Comparison of ENCODE assay signal across 1 cellular context in the genomic region with DNA sequence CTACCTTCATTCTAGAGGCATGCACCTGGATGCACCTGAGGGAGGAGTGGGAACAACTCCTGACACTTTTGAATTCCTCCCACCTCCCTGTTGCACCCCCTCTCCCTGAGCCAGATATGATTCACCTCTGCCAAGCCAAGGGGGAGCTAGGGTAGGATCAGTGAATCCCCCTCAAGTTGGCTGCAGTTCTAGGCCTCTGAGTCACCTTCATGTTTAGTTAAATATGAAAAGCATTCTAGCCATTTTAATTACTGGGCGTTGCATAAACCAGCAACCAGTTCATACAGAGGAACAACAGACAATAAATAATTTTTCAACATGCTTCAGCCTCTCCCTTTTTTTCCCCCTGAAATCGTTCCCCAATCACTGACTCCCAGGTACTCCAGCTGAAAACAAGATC.
TF ChIP-seq lines count a peak whose summit lies in the region.

No MANE protein-coding gene starts in this region.

TF ChIP-seq in GM23338, 12 proteins besides CTCF, POLR2A, EP300 and RAD21:
- TF ChIP-seq, protein P1, sequence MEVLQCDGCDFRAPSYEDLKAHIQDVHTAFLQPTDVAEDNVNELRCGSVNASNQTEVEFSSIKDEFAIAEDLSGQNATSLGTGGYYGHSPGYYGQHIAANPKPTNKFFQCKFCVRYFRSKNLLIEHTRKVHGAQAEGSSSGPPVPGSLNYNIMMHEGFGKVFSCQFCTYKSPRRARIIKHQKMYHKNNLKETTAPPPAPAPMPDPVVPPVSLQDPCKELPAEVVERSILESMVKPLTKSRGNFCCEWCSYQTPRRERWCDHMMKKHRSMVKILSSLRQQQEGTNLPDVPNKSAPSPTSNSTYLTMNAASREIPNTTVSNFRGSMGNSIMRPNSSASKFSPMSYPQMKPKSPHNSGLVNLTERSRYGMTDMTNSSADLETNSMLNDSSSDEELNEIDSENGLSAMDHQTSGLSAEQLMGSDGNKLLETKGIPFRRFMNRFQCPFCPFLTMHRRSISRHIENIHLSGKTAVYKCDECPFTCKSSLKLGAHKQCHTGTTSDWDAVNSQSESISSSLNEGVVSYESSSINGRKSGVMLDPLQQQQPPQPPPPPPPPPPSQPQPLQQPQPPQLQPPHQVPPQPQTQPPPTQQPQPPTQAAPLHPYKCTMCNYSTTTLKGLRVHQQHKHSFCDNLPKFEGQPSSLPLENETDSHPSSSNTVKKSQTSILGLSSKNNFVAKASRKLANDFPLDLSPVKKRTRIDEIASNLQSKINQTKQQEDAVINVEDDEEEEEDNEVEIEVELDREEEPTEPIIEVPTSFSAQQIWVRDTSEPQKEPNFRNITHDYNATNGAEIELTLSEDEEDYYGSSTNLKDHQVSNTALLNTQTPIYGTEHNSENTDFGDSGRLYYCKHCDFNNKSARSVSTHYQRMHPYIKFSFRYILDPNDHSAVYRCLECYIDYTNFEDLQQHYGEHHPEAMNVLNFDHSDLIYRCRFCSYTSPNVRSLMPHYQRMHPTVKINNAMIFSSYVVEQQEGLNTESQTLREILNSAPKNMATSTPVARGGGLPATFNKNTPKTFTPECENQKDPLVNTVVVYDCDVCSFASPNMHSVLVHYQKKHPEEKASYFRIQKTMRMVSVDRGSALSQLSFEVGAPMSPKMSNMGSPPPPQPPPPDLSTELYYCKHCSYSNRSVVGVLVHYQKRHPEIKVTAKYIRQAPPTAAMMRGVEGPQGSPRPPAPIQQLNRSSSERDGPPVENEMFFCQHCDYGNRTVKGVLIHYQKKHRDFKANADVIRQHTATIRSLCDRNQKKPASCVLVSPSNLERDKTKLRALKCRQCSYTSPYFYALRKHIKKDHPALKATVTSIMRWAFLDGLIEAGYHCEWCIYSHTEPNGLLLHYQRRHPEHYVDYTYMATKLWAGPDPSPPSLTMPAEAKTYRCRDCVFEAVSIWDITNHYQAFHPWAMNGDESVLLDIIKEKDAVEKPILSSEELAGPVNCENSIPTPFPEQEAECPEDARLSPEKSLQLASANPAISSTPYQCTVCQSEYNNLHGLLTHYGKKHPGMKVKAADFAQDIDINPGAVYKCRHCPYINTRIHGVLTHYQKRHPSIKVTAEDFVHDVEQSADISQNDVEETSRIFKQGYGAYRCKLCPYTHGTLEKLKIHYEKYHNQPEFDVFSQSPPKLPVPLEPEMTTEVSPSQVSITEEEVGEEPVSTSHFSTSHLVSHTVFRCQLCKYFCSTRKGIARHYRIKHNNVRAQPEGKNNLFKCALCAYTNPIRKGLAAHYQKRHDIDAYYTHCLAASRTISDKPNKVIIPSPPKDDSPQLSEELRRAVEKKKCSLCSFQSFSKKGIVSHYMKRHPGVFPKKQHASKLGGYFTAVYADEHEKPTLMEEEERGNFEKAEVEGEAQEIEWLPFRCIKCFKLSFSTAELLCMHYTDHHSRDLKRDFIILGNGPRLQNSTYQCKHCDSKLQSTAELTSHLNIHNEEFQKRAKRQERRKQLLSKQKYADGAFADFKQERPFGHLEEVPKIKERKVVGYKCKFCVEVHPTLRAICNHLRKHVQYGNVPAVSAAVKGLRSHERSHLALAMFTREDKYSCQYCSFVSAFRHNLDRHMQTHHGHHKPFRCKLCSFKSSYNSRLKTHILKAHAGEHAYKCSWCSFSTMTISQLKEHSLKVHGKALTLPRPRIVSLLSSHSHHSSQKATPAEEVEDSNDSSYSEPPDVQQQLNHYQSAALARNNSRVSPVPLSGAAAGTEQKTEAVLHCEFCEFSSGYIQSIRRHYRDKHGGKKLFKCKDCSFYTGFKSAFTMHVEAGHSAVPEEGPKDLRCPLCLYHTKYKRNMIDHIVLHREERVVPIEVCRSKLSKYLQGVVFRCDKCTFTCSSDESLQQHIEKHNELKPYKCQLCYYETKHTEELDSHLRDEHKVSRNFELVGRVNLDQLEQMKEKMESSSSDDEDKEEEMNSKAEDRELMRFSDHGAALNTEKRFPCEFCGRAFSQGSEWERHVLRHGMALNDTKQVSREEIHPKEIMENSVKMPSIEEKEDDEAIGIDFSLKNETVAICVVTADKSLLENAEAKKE (CRISPR knock-in tag; IDR thresholded peaks at IDR 0.05): no peak
- TF ChIP-seq ZNF331 (CRISPR knock-in tag; IDR thresholded peaks at IDR 0.05; ENCODE audit: low read depth): no peak
- TF ChIP-seq JUNB (IDR thresholded peaks at IDR 0.05; ENCODE audit: unreplicated experiment): no peak
- TF ChIP-seq, protein P2, sequence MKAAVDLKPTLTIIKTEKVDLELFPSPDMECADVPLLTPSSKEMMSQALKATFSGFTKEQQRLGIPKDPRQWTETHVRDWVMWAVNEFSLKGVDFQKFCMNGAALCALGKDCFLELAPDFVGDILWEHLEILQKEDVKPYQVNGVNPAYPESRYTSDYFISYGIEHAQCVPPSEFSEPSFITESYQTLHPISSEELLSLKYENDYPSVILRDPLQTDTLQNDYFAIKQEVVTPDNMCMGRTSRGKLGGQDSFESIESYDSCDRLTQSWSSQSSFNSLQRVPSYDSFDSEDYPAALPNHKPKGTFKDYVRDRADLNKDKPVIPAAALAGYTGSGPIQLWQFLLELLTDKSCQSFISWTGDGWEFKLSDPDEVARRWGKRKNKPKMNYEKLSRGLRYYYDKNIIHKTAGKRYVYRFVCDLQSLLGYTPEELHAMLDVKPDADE (IDR thresholded peaks at IDR 0.05): no peak
- no peak for TF ChIP-seq EZH2phosphoT487 (IDR thresholded peaks at IDR 0.05; ENCODE audit: unreplicated experiment)
- no peak for TF ChIP-seq STAT1 (IDR thresholded peaks at IDR 0.05; ENCODE audit: unreplicated experiment)
- no peak for TF ChIP-seq NANOG (IDR thresholded peaks at IDR 0.05; ENCODE audit: borderline replicate concordance)
- no peak for TF ChIP-seq CREB1 (CRISPR knock-in tag; IDR thresholded peaks at IDR 0.05; ENCODE audit: low read depth)
- TF ChIP-seq EZH2 (IDR thresholded peaks at IDR 0.05; ENCODE audit: low read depth, unreplicated experiment): no peak
- no peak for TF ChIP-seq POLR2AphosphoS5 (IDR thresholded peaks at IDR 0.05; ENCODE audit: low read depth)
- TF ChIP-seq, protein P3, sequence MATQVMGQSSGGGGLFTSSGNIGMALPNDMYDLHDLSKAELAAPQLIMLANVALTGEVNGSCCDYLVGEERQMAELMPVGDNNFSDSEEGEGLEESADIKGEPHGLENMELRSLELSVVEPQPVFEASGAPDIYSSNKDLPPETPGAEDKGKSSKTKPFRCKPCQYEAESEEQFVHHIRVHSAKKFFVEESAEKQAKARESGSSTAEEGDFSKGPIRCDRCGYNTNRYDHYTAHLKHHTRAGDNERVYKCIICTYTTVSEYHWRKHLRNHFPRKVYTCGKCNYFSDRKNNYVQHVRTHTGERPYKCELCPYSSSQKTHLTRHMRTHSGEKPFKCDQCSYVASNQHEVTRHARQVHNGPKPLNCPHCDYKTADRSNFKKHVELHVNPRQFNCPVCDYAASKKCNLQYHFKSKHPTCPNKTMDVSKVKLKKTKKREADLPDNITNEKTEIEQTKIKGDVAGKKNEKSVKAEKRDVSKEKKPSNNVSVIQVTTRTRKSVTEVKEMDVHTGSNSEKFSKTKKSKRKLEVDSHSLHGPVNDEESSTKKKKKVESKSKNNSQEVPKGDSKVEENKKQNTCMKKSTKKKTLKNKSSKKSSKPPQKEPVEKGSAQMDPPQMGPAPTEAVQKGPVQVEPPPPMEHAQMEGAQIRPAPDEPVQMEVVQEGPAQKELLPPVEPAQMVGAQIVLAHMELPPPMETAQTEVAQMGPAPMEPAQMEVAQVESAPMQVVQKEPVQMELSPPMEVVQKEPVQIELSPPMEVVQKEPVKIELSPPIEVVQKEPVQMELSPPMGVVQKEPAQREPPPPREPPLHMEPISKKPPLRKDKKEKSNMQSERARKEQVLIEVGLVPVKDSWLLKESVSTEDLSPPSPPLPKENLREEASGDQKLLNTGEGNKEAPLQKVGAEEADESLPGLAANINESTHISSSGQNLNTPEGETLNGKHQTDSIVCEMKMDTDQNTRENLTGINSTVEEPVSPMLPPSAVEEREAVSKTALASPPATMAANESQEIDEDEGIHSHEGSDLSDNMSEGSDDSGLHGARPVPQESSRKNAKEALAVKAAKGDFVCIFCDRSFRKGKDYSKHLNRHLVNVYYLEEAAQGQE (IDR thresholded peaks at IDR 0.05; ENCODE audit: unreplicated experiment): no peak
- no peak for TF ChIP-seq ZNF114 (CRISPR knock-in tag; IDR thresholded peaks at IDR 0.05)
TF ChIP-seq in GM23338: peak in this region for 0.
